Comparison of ENCODE assay signal across 2 cellular contexts in the genomic region with DNA sequence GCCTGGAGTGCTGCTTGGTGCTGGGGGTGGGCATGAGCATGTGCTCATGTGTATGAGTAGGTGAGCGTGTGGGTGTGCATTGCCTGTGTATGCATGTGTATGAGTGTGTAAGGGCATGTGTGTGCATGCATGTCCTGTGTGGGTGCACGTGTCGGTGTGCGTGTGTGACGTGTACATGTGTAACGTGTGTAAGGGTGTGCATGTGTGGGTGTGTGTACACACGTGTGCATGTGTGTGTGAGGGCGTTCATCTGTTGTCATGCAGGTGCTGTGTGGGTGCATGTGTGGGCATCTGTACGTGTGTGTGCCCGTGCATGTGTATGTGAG.
TF ChIP-seq lines count a peak whose summit lies in the region.

No MANE protein-coding gene starts in this region.

TF ChIP-seq in GM23338, 12 proteins besides CTCF, POLR2A, EP300 and RAD21 (continues in another document):
- no peak for TF ChIP-seq STAT1 (IDR thresholded peaks at IDR 0.05; ENCODE audit: unreplicated experiment)
- TF ChIP-seq, protein P1, sequence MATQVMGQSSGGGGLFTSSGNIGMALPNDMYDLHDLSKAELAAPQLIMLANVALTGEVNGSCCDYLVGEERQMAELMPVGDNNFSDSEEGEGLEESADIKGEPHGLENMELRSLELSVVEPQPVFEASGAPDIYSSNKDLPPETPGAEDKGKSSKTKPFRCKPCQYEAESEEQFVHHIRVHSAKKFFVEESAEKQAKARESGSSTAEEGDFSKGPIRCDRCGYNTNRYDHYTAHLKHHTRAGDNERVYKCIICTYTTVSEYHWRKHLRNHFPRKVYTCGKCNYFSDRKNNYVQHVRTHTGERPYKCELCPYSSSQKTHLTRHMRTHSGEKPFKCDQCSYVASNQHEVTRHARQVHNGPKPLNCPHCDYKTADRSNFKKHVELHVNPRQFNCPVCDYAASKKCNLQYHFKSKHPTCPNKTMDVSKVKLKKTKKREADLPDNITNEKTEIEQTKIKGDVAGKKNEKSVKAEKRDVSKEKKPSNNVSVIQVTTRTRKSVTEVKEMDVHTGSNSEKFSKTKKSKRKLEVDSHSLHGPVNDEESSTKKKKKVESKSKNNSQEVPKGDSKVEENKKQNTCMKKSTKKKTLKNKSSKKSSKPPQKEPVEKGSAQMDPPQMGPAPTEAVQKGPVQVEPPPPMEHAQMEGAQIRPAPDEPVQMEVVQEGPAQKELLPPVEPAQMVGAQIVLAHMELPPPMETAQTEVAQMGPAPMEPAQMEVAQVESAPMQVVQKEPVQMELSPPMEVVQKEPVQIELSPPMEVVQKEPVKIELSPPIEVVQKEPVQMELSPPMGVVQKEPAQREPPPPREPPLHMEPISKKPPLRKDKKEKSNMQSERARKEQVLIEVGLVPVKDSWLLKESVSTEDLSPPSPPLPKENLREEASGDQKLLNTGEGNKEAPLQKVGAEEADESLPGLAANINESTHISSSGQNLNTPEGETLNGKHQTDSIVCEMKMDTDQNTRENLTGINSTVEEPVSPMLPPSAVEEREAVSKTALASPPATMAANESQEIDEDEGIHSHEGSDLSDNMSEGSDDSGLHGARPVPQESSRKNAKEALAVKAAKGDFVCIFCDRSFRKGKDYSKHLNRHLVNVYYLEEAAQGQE (IDR thresholded peaks at IDR 0.05; ENCODE audit: unreplicated experiment): no peak
- TF ChIP-seq POLR2AphosphoS5 (IDR thresholded peaks at IDR 0.05; ENCODE audit: low read depth): no peak
- TF ChIP-seq JUNB (IDR thresholded peaks at IDR 0.05; ENCODE audit: unreplicated experiment): no peak
- TF ChIP-seq, protein P2, sequence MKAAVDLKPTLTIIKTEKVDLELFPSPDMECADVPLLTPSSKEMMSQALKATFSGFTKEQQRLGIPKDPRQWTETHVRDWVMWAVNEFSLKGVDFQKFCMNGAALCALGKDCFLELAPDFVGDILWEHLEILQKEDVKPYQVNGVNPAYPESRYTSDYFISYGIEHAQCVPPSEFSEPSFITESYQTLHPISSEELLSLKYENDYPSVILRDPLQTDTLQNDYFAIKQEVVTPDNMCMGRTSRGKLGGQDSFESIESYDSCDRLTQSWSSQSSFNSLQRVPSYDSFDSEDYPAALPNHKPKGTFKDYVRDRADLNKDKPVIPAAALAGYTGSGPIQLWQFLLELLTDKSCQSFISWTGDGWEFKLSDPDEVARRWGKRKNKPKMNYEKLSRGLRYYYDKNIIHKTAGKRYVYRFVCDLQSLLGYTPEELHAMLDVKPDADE (IDR thresholded peaks at IDR 0.05): no peak
- no peak for TF ChIP-seq NANOG (IDR thresholded peaks at IDR 0.05; ENCODE audit: borderline replicate concordance)
- TF ChIP-seq ZNF331 (CRISPR knock-in tag; IDR thresholded peaks at IDR 0.05; ENCODE audit: low read depth): no peak
- no peak for TF ChIP-seq CREB1 (CRISPR knock-in tag; IDR thresholded peaks at IDR 0.05; ENCODE audit: low read depth)
- TF ChIP-seq, protein P3, sequence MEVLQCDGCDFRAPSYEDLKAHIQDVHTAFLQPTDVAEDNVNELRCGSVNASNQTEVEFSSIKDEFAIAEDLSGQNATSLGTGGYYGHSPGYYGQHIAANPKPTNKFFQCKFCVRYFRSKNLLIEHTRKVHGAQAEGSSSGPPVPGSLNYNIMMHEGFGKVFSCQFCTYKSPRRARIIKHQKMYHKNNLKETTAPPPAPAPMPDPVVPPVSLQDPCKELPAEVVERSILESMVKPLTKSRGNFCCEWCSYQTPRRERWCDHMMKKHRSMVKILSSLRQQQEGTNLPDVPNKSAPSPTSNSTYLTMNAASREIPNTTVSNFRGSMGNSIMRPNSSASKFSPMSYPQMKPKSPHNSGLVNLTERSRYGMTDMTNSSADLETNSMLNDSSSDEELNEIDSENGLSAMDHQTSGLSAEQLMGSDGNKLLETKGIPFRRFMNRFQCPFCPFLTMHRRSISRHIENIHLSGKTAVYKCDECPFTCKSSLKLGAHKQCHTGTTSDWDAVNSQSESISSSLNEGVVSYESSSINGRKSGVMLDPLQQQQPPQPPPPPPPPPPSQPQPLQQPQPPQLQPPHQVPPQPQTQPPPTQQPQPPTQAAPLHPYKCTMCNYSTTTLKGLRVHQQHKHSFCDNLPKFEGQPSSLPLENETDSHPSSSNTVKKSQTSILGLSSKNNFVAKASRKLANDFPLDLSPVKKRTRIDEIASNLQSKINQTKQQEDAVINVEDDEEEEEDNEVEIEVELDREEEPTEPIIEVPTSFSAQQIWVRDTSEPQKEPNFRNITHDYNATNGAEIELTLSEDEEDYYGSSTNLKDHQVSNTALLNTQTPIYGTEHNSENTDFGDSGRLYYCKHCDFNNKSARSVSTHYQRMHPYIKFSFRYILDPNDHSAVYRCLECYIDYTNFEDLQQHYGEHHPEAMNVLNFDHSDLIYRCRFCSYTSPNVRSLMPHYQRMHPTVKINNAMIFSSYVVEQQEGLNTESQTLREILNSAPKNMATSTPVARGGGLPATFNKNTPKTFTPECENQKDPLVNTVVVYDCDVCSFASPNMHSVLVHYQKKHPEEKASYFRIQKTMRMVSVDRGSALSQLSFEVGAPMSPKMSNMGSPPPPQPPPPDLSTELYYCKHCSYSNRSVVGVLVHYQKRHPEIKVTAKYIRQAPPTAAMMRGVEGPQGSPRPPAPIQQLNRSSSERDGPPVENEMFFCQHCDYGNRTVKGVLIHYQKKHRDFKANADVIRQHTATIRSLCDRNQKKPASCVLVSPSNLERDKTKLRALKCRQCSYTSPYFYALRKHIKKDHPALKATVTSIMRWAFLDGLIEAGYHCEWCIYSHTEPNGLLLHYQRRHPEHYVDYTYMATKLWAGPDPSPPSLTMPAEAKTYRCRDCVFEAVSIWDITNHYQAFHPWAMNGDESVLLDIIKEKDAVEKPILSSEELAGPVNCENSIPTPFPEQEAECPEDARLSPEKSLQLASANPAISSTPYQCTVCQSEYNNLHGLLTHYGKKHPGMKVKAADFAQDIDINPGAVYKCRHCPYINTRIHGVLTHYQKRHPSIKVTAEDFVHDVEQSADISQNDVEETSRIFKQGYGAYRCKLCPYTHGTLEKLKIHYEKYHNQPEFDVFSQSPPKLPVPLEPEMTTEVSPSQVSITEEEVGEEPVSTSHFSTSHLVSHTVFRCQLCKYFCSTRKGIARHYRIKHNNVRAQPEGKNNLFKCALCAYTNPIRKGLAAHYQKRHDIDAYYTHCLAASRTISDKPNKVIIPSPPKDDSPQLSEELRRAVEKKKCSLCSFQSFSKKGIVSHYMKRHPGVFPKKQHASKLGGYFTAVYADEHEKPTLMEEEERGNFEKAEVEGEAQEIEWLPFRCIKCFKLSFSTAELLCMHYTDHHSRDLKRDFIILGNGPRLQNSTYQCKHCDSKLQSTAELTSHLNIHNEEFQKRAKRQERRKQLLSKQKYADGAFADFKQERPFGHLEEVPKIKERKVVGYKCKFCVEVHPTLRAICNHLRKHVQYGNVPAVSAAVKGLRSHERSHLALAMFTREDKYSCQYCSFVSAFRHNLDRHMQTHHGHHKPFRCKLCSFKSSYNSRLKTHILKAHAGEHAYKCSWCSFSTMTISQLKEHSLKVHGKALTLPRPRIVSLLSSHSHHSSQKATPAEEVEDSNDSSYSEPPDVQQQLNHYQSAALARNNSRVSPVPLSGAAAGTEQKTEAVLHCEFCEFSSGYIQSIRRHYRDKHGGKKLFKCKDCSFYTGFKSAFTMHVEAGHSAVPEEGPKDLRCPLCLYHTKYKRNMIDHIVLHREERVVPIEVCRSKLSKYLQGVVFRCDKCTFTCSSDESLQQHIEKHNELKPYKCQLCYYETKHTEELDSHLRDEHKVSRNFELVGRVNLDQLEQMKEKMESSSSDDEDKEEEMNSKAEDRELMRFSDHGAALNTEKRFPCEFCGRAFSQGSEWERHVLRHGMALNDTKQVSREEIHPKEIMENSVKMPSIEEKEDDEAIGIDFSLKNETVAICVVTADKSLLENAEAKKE (CRISPR knock-in tag; IDR thresholded peaks at IDR 0.05): no peak
- TF ChIP-seq EZH2 (IDR thresholded peaks at IDR 0.05; ENCODE audit: low read depth, unreplicated experiment): no peak
- TF ChIP-seq ZNF114 (CRISPR knock-in tag; IDR thresholded peaks at IDR 0.05): no peak

TF ChIP-seq in WTC11, 78 proteins besides CTCF, POLR2A, EP300 and RAD21 (continues in another document):
- TF ChIP-seq, protein P4, sequence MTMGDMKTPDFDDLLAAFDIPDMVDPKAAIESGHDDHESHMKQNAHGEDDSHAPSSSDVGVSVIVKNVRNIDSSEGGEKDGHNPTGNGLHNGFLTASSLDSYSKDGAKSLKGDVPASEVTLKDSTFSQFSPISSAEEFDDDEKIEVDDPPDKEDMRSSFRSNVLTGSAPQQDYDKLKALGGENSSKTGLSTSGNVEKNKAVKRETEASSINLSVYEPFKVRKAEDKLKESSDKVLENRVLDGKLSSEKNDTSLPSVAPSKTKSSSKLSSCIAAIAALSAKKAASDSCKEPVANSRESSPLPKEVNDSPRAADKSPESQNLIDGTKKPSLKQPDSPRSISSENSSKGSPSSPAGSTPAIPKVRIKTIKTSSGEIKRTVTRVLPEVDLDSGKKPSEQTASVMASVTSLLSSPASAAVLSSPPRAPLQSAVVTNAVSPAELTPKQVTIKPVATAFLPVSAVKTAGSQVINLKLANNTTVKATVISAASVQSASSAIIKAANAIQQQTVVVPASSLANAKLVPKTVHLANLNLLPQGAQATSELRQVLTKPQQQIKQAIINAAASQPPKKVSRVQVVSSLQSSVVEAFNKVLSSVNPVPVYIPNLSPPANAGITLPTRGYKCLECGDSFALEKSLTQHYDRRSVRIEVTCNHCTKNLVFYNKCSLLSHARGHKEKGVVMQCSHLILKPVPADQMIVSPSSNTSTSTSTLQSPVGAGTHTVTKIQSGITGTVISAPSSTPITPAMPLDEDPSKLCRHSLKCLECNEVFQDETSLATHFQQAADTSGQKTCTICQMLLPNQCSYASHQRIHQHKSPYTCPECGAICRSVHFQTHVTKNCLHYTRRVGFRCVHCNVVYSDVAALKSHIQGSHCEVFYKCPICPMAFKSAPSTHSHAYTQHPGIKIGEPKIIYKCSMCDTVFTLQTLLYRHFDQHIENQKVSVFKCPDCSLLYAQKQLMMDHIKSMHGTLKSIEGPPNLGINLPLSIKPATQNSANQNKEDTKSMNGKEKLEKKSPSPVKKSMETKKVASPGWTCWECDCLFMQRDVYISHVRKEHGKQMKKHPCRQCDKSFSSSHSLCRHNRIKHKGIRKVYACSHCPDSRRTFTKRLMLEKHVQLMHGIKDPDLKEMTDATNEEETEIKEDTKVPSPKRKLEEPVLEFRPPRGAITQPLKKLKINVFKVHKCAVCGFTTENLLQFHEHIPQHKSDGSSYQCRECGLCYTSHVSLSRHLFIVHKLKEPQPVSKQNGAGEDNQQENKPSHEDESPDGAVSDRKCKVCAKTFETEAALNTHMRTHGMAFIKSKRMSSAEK (CRISPR knock-in tag; IDR thresholded peaks at IDR 0.05; ENCODE audit: borderline replicate concordance): no peak
- TF ChIP-seq, protein P5, sequence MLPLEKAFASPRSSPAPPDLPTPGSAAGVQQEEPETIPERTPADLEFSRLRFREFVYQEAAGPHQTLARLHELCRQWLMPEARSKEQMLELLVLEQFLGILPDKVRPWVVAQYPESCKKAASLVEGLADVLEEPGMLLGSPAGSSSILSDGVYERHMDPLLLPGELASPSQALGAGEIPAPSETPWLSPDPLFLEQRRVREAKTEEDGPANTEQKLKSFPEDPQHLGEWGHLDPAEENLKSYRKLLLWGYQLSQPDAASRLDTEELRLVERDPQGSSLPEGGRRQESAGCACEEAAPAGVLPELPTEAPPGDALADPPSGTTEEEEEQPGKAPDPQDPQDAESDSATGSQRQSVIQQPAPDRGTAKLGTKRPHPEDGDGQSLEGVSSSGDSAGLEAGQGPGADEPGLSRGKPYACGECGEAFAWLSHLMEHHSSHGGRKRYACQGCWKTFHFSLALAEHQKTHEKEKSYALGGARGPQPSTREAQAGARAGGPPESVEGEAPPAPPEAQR (CRISPR knock-in tag; IDR thresholded peaks at IDR 0.05): no peak
- no peak for TF ChIP-seq MYBL2 (CRISPR knock-in tag; IDR thresholded peaks at IDR 0.05)
- TF ChIP-seq MXD4 (CRISPR knock-in tag; IDR thresholded peaks at IDR 0.05; ENCODE audit: borderline replicate concordance): no peak
- TF ChIP-seq, protein P6, sequence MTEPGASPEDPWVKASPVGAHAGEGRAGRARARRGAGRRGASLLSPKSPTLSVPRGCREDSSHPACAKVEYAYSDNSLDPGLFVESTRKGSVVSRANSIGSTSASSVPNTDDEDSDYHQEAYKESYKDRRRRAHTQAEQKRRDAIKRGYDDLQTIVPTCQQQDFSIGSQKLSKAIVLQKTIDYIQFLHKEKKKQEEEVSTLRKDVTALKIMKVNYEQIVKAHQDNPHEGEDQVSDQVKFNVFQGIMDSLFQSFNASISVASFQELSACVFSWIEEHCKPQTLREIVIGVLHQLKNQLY (CRISPR knock-in tag; IDR thresholded peaks at IDR 0.05): no peak
- TF ChIP-seq, protein P7, sequence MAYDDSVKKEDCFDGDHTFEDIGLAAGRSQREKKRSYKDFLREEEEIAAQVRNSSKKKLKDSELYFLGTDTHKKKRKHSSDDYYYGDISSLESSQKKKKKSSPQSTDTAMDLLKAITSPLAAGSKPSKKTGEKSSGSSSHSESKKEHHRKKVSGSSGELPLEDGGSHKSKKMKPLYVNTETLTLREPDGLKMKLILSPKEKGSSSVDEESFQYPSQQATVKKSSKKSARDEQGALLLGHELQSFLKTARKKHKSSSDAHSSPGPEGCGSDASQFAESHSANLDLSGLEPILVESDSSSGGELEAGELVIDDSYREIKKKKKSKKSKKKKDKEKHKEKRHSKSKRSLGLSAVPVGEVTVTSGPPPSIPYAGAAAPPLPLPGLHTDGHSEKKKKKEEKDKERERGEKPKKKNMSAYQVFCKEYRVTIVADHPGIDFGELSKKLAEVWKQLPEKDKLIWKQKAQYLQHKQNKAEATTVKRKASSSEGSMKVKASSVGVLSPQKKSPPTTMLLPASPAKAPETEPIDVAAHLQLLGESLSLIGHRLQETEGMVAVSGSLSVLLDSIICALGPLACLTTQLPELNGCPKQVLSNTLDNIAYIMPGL (CRISPR knock-in tag; IDR thresholded peaks at IDR 0.05): no peak
- TF ChIP-seq TCF7 (CRISPR knock-in tag; IDR thresholded peaks at IDR 0.05; ENCODE audit: low read depth): no peak
- TF ChIP-seq, protein P8, sequence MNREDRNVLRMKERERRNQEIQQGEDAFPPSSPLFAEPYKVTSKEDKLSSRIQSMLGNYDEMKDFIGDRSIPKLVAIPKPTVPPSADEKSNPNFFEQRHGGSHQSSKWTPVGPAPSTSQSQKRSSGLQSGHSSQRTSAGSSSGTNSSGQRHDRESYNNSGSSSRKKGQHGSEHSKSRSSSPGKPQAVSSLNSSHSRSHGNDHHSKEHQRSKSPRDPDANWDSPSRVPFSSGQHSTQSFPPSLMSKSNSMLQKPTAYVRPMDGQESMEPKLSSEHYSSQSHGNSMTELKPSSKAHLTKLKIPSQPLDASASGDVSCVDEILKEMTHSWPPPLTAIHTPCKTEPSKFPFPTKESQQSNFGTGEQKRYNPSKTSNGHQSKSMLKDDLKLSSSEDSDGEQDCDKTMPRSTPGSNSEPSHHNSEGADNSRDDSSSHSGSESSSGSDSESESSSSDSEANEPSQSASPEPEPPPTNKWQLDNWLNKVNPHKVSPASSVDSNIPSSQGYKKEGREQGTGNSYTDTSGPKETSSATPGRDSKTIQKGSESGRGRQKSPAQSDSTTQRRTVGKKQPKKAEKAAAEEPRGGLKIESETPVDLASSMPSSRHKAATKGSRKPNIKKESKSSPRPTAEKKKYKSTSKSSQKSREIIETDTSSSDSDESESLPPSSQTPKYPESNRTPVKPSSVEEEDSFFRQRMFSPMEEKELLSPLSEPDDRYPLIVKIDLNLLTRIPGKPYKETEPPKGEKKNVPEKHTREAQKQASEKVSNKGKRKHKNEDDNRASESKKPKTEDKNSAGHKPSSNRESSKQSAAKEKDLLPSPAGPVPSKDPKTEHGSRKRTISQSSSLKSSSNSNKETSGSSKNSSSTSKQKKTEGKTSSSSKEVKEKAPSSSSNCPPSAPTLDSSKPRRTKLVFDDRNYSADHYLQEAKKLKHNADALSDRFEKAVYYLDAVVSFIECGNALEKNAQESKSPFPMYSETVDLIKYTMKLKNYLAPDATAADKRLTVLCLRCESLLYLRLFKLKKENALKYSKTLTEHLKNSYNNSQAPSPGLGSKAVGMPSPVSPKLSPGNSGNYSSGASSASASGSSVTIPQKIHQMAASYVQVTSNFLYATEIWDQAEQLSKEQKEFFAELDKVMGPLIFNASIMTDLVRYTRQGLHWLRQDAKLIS (CRISPR knock-in tag; IDR thresholded peaks at IDR 0.05; ENCODE audit: borderline replicate concordance): no peak
- TF ChIP-seq CBFB (CRISPR knock-in tag; IDR thresholded peaks at IDR 0.05; ENCODE audit: low read depth): no peak
